Comparison of ENCODE assay signal across 10 cellular contexts in genomic region chr13:109243311-109243951, GRCh38.
A peak's percentile ranks its signal among the peaks of the same experiment; 100 is the strongest.
DNase-seq lines count a peak whose midpoint lies in the region; ATAC-seq and TF ChIP-seq lines count a peak whose summit lies in the region.
"Had no signal": no experiment of that assay in that cellular context is flagged by ENCODE, and none has a peak within 500 bp of the region (broad histone marks: within the 10 kb centered on the region; RNA-seq: fewer than 3 reads in every experiment).

No MANE protein-coding gene starts in this region.

- H3K36me3 ChIP-seq in endodermal cell (ENCODE audit: control insufficient read depth, insufficient read depth, low read length) (no peaks in the 10 kb centered on the region), mesodermal cell (ENCODE audit: control insufficient read depth, insufficient read depth, low read length) (no peaks in the 10 kb centered on the region)

- no peaks in the 10 kb centered on the region for H3K9me3 ChIP-seq in AG04450 (ENCODE audit: control insufficient read depth, insufficient read depth, low read length)
- peaks cover 16% of the 10 kb centered on the region for H3K9me3 ChIP-seq in endodermal cell (ENCODE audit: control insufficient read depth, low read length)
- peaks cover 7% of the 10 kb centered on the region for H3K9me3 ChIP-seq in mesodermal cell (ENCODE audit: control insufficient read depth, low read length)

- no peak overlapping the region for H3K9ac ChIP-seq in endodermal cell (ENCODE audit: extremely low read depth, low read length, poor library complexity, severe bottlenecking)

- POLR2A ChIA-PET in AG04450 (lab: Yijun Ruan, JAX), result no interaction called here

- H3K4me1 Mint-ChIP-seq in endodermal cell, result peaks cover 32% of the 10 kb centered on the region

- peaks cover 6% of the 10 kb centered on the region for H3K36me3 Mint-ChIP-seq in endodermal cell (ENCODE audit: low read depth)

- no peaks in the 10 kb centered on the region for H3K27me3 ChIP-seq in AG04450 (ENCODE audit: control insufficient read depth, insufficient read depth, low read length)
- H3K27me3 ChIP-seq in endodermal cell (ENCODE audit: control insufficient read depth, insufficient read depth, low read length, poor library complexity, severe bottlenecking), result no peaks in the 10 kb centered on the region

- TF ChIP-seq CTCF in AG04450 (IDR thresholded peaks at IDR 0.05; ENCODE audit: low read depth, low read length) (no peak), endodermal cell (conservative IDR thresholded peaks at IDR 0.05) (no peak), GM10266 (IDR thresholded peaks at IDR 0.05; ENCODE audit: control insufficient read depth, insufficient read depth, low read depth, missing control alignments) (no peak)

- peaks cover 9% of the 10 kb centered on the region for H3K4me1 ChIP-seq in endodermal cell (ENCODE audit: control insufficient read depth, insufficient read depth, low read length)
- H3K4me1 ChIP-seq in mesodermal cell (ENCODE audit: control insufficient read depth, insufficient read depth, low read length, poor library complexity, severe bottlenecking), result peaks cover 14% of the 10 kb centered on the region

- H3K4me3 Mint-ChIP-seq in endodermal cell, result no peak overlapping the region
- H3K4me3 Mint-ChIP-seq: activated T-helper 1 cell treated with anti-CD3 and anti-CD28 coated beads, Interleukin-12 subunit alpha, Interleukin-12 subunit beta, Interleukin-2, Interleukin-4 antibody, amounts not matched to agents 30 ng/mL and 10 ng/mL and 1 ng/mL, durations not matched to agents 14 hours and 24 hours and 36 hours had no signal

- CTCF ChIA-PET in AG04450 (lab: Charles Lee), result interaction anchor here (0.6 to 1.3 kb wide), 2 partner anchors 88 to 97 kb away, joined by 3 to 4 read pairs; no protein-coding TSS in a partner anchor

- H3K27ac ChIP-seq in AG04450 (ENCODE audit: low read depth, low read length), result peak overlapping the region; percentile 85
- H3K27ac ChIP-seq in endodermal cell (ENCODE audit: low read depth, low read length), result peak overlapping the region; percentile 33
- H3K27ac ChIP-seq in mesodermal cell (ENCODE audit: low read depth, low read length, severe bottlenecking), result peak overlapping the region; percentile 98

- peaks cover 15% of the 10 kb centered on the region for H3K9me3 Mint-ChIP-seq in endodermal cell
- H3K9me3 Mint-ChIP-seq: activated T-helper 1 cell treated with anti-CD3 and anti-CD28 coated beads, Interleukin-12 subunit alpha, Interleukin-12 subunit beta, Interleukin-2, Interleukin-4 antibody, amounts not matched to agents 30 ng/mL and 10 ng/mL and 1 ng/mL, durations not matched to agents 14 hours and 24 hours and 36 hours had no signal

- H3K4me3 ChIP-seq in AG04450 (ENCODE audit: low read depth, low read length) (peak overlapping the region; percentile 17), endodermal cell (ENCODE audit: low read length) (peak overlapping the region; percentile 3), mesodermal cell (ENCODE audit: extremely low read depth, insufficient read depth, low read length, poor library complexity, severe bottlenecking) (no peak overlapping the region)

- peak overlapping the region; percentile 79 for H3K27ac Mint-ChIP-seq in endodermal cell
- H3K27ac Mint-ChIP-seq: activated T-helper 1 cell treated with anti-CD3 and anti-CD28 coated beads, Interleukin-12 subunit alpha, Interleukin-12 subunit beta, Interleukin-2, Interleukin-4 antibody, amounts not matched to agents 30 ng/mL and 10 ng/mL and 1 ng/mL, durations not matched to agents 14 hours and 24 hours and 36 hours had no signal

- DNase-seq in AG04450 (ENCODE audit: low read depth, low spot score) (peak; percentile 65), NCI-H226 (peak; percentile 88), endodermal cell (peak; percentile 59), GM19240 (ENCODE audit: insufficient read length, low spot score) (no peak), GM10266 (ENCODE audit: extremely low spot score) (no peak)

- H3K27me3 Mint-ChIP-seq in endodermal cell (ENCODE audit: insufficient read depth), result no peaks in the 10 kb centered on the region

- ATAC-seq in GM21526 (IDR thresholded peaks at IDR 0.05; ENCODE audit: low FRiP score, unreplicated experiment), result no peak
- ATAC-seq in HG03108 (IDR thresholded peaks at IDR 0.05; ENCODE audit: unreplicated experiment), result no peak
- ATAC-seq: left lobe of liver had no signal

- 55 to 78% methylated on average over 8 to 9 of the region's 9 CpGs for WGBS in endodermal cell (ENCODE audit: insufficient coverage in 1 of 2, insufficient read length in 1 of 2), 2 experiments
- 55 to 71% methylated on average over 5 to 8 of the region's 9 CpGs for WGBS in mesodermal cell (ENCODE audit: insufficient coverage in 2 of 2), 2 experiments

Comparison
In these comparisons a context has a peak if more than half of its experiments do, and no peak if none do; other contexts are left out.
1. DNase-seq: peak in AG04450 (single experiment), NCI-H226 (single experiment) and endodermal cell (single experiment); none in GM19240 (single experiment) and GM10266 (single experiment).
2. H3K27ac ChIP-seq: peak in every context shown above with its lines; median percentile 98 in mesodermal cell; 85 in AG04450; 33 in endodermal cell.